7 cellular contexts compared by ENCODE assay signal in genomic region chr3:81910244-81910852, GRCh38.
DNase-seq lines count a peak whose midpoint lies in the region; ATAC-seq, FAIRE-seq and TF ChIP-seq lines count a peak whose summit lies in the region.

No MANE protein-coding gene starts in this region.

- ATAC-seq in GM18870 (IDR thresholded peaks at IDR 0.05; ENCODE audit: unreplicated experiment), result peak; percentile 79
- peak; percentile 80 for ATAC-seq in HG03442 (IDR thresholded peaks at IDR 0.05; ENCODE audit: unreplicated experiment)

- TF ChIP-seq CTCF in D721Med (IDR thresholded peaks at IDR 0.05; ENCODE audit: insufficient read depth, missing control alignments) (peak; percentile 77), fibroblast of mammary gland (conservative IDR thresholded peaks at IDR 0.05; ENCODE audit: control insufficient read depth, insufficient read depth, low read depth, low read length) (peak; percentile 77), parathyroid adenoma (IDR thresholded peaks at IDR 0.05) (peak; percentile 54)

- peak; percentile 73 for FAIRE-seq in D721Med (lab: Jason Lieb, UNC)

- H3K4me2 ChIP-seq in parathyroid adenoma (ENCODE audit: low read length), result no peak overlapping the region

- no peak overlapping the region for H2AFZ ChIP-seq in parathyroid adenoma

- H3K4me1 ChIP-seq in SJCRH30 (no peaks in the 10 kb centered on the region), parathyroid adenoma (no peaks in the 10 kb centered on the region)

- H3K9me3 ChIP-seq in SJCRH30 (replicated peaks) (no peaks in the 10 kb centered on the region), parathyroid adenoma (ENCODE audit: control insufficient read depth, low read length) (peaks cover 2% of the 10 kb centered on the region)

- no peak for DNase-seq in D721Med (ENCODE audit: insufficient read length, low spot score)
- DNase-seq in SJCRH30, result peak; percentile 16 to 64
- peak; percentile 41 for DNase-seq in fibroblast of mammary gland (ENCODE audit: low read depth)
- no peak for DNase-seq in NCI-H1930 (lab: John Stamatoyannopoulos, UW)

- H3K27me3 ChIP-seq in SJCRH30 (no peaks in the 10 kb centered on the region), parathyroid adenoma (ENCODE audit: control insufficient read depth, insufficient read depth, low read length) (no peaks in the 10 kb centered on the region)

- H3K9ac ChIP-seq in parathyroid adenoma, result no peak overlapping the region

- no peaks in the 10 kb centered on the region for H3K79me2 ChIP-seq in parathyroid adenoma

- no peaks in the 10 kb centered on the region for H3K36me3 ChIP-seq in SJCRH30
- no peaks in the 10 kb centered on the region for H3K36me3 ChIP-seq in parathyroid adenoma (ENCODE audit: control insufficient read depth, insufficient read depth, low read length)

- H3K27ac ChIP-seq in SJCRH30 (no peak overlapping the region), parathyroid adenoma (no peak overlapping the region)

- H3K4me3 ChIP-seq in SJCRH30 (no peak overlapping the region), fibroblast of mammary gland (ENCODE audit: control insufficient read depth, low read depth, low read length) (no peak overlapping the region), parathyroid adenoma (ENCODE audit: low read depth, low read length) (no peak overlapping the region)

Comparison
In these comparisons a context has a peak if more than half of its experiments do, and no peak if none do; other contexts are left out.
1. DNase-seq: peak in SJCRH30 (2 of 2) and fibroblast of mammary gland (single experiment); none in D721Med (single experiment) and NCI-H1930 (0 of 2).
2. Peak in every context shown above with its lines, with median percentiles within 50 percentile points of each other: CTCF ChIP-seq.